Comparison of ENCODE assay signal across 32 cellular contexts in genomic region chr11:33480636-33481035, GRCh38.
"Had no signal": no experiment of that assay in that cellular context is flagged by ENCODE, and none has a peak within 500 bp of the region (broad histone marks: within the 10 kb centered on the region; RNA-seq: fewer than 3 reads in every experiment).

No MANE protein-coding gene starts in this region.

- H3K9me3 Mint-ChIP-seq: activated naive CD4-positive, alpha-beta T cell treated with anti-CD3 and anti-CD28 coated beads for 36 hours; activated naive CD8-positive, alpha-beta T cell treated with anti-CD3 and anti-CD28 coated beads, Interleukin-2, amount 10 ng/mL, durations not matched to agents 7 days and 5 days; neural crest cell; T-helper 1 cell treated with Interleukin-12 subunit alpha and Interleukin-12 subunit beta and Interleukin-4 antibody, amounts not matched to agents 30 μg/mL and 1 μg/mL, for 36 hours had no signal

- H3K4me3 Mint-ChIP-seq: activated naive CD4-positive, alpha-beta T cell treated with anti-CD3 and anti-CD28 coated beads for 36 hours; activated naive CD8-positive, alpha-beta T cell treated with anti-CD3 and anti-CD28 coated beads, Interleukin-2, amount 10 ng/mL, durations not matched to agents 7 days and 5 days; mesothelial cell of epicardium; naive thymus-derived CD4-positive, alpha-beta T cell; neural crest cell; stimulated activated naive B cell treated with anti-CD40 and anti-IgM and Interleukin-4, amounts not matched to agents 10 μg/mL and 1 μg/mL and 100 μg/mL, for 72 hours; T-helper 1 cell treated with Interleukin-12 subunit alpha and Interleukin-12 subunit beta and Interleukin-4 antibody, amounts not matched to agents 30 μg/mL and 1 μg/mL, for 36 hours had no signal

- H3K36me3 Mint-ChIP-seq: activated naive CD8-positive, alpha-beta T cell treated with anti-CD3 and anti-CD28 coated beads, Interleukin-2, amount 10 ng/mL, durations not matched to agents 7 days and 5 days; mesothelial cell of epicardium; naive thymus-derived CD4-positive, alpha-beta T cell; stimulated activated naive B cell treated with anti-CD40 and anti-IgM and Interleukin-4, amounts not matched to agents 10 μg/mL and 1 μg/mL and 100 μg/mL, for 72 hours had no signal

- FAIRE-seq: astrocyte, colon, kidney, TTC549 had no signal

- ATAC-seq: activated CD4-positive, CD25-positive, alpha-beta regulatory T cell treated with anti-CD3 and anti-CD28 coated beads, Interleukin-2, amount 50 U/mL, for 24 hours; left colon; naive thymus-derived CD4-positive, alpha-beta T cell; right cardiac atrium; stimulated activated naive B cell treated with anti-CD40 and anti-IgM and Interleukin-4, amounts not matched to agents 10 μg/mL and 1 μg/mL and 100 μg/mL, for 72 hours; upper lobe of right lung had no signal

- H3K27ac Mint-ChIP-seq: activated naive CD4-positive, alpha-beta T cell treated with anti-CD3 and anti-CD28 coated beads for 36 hours; activated naive CD8-positive, alpha-beta T cell treated with anti-CD3 and anti-CD28 coated beads, Interleukin-2, amount 10 ng/mL, durations not matched to agents 7 days and 5 days; mesothelial cell of epicardium; naive thymus-derived CD4-positive, alpha-beta T cell; stimulated activated naive B cell treated with anti-CD40 and anti-IgM and Interleukin-4, amounts not matched to agents 10 μg/mL and 1 μg/mL and 100 μg/mL, for 72 hours; T-helper 1 cell treated with Interleukin-12 subunit alpha and Interleukin-12 subunit beta and Interleukin-4 antibody, amounts not matched to agents 30 μg/mL and 1 μg/mL, for 36 hours had no signal

- DNase-seq: activated CD4-positive, alpha-beta T cell treated with anti-CD3 and anti-CD28 coated beads for 48 hours; activated CD4-positive, alpha-beta T cell treated with anti-CD3 and anti-CD28 coated beads, Interleukin-2, amount 50 U/mL, for 48 hours; activated CD8-positive, alpha-beta memory T cell treated with anti-CD3 and anti-CD28 coated beads for 24 hours; activated effector memory CD4-positive, alpha-beta T cell treated with Interleukin-2 at 50 U/mL for 16 hours; activated naive CD4-positive, alpha-beta T cell treated with anti-CD3 and anti-CD28 coated beads for 36 hours; activated naive CD8-positive, alpha-beta T cell treated with anti-CD3 and anti-CD28 coated beads, Interleukin-2, amount 10 ng/mL, durations not matched to agents 7 days and 5 days; central memory CD4-positive, alpha-beta T cell; dermis blood vessel endothelial cell; effector CD8-positive, alpha-beta T cell; erythroblast; hippocampal formation; kidney; left colon; mammary epithelial cell; naive thymus-derived CD4-positive, alpha-beta T cell; nucleus accumbens; right cardiac atrium; stimulated activated CD4-positive, alpha-beta T cell treated with anti-CD3 and anti-CD28 coated beads, Interleukin-15, amount 100 ng/mL, for 24 hours; stimulated activated CD4-positive, alpha-beta T cell treated with anti-CD3 and anti-CD28 coated beads, Interleukin-2, amount 100 ng/mL, for 24 hours; stimulated activated naive B cell treated with anti-CD40 and anti-IgM and Interleukin-4, amounts not matched to agents 10 μg/mL and 1 μg/mL and 100 μg/mL, for 72 hours; stomach; T-helper 9 cell; tibial artery; upper lobe of right lung; WERI-Rb-1 had no signal

- H3K4me1 Mint-ChIP-seq: activated naive CD8-positive, alpha-beta T cell treated with anti-CD3 and anti-CD28 coated beads, Interleukin-2, amount 10 ng/mL, durations not matched to agents 7 days and 5 days; naive thymus-derived CD4-positive, alpha-beta T cell; stimulated activated naive B cell treated with anti-CD40 and anti-IgM and Interleukin-4, amounts not matched to agents 10 μg/mL and 1 μg/mL and 100 μg/mL, for 72 hours had no signal
